16 cellular contexts compared by ENCODE assay signal in genomic region chr20:1624811-1625690, GRCh38.
DNase-seq lines count a peak whose midpoint lies in the region; TF ChIP-seq lines count a peak whose summit lies in the region.
"Had no signal": no experiment of that assay in that cellular context is flagged by ENCODE, and none has a peak within 500 bp of the region (broad histone marks: within the 10 kb centered on the region; RNA-seq: fewer than 3 reads in every experiment).

No MANE protein-coding gene starts in this region.

- H3K4me3 Mint-ChIP-seq in activated naive CD4-positive, alpha-beta T cell treated with anti-CD3 and anti-CD28 coated beads, Interleukin-2, amount 50 U/mL, for 24 hours, result peak overlapping the region; percentile 86
- H3K4me3 Mint-ChIP-seq: brain, type B pancreatic cell had no signal

- H3K9me3 ChIP-seq in tibial artery, result no peaks in the 10 kb centered on the region
- H3K9me3 ChIP-seq: heart right ventricle, right lobe of liver had no signal

- peak overlapping the region; percentile 100 for H3K27ac Mint-ChIP-seq in activated naive CD4-positive, alpha-beta T cell treated with anti-CD3 and anti-CD28 coated beads, Interleukin-2, amount 50 U/mL, for 24 hours
- H3K27ac Mint-ChIP-seq: brain, IgD-negative memory B cell, type B pancreatic cell had no signal

- POLR2A ChIA-PET in GM10248 (lab: Yijun Ruan, JAX) (no interaction called here), RWPE1 (lab: Yijun Ruan, JAX; ENCODE audit: low non-redundant PET) (no interaction called here)

- no peak overlapping the region for H3K4me3 ChIP-seq in tibial artery
- H3K4me3 ChIP-seq: heart right ventricle, right lobe of liver had no signal

- no peaks in the 10 kb centered on the region for H3K4me1 ChIP-seq in tibial artery
- H3K4me1 ChIP-seq: right lobe of liver had no signal

- no peaks in the 10 kb centered on the region for H3K27me3 ChIP-seq in tibial artery
- H3K27me3 ChIP-seq: right lobe of liver had no signal

- CTCF ChIA-PET in GM10248 (lab: Yijun Ruan, JAX) (interaction anchor here (1.0 to 1.3 kb wide), 2 partner anchors 109 to 152 kb away, joined by 4 read pairs; no protein-coding TSS in a partner anchor), RWPE1 (lab: Yijun Ruan, JAX) (no interaction called here)

- no peaks in the 10 kb centered on the region for H3K27me3 Mint-ChIP-seq in activated naive CD4-positive, alpha-beta T cell treated with anti-CD3 and anti-CD28 coated beads, Interleukin-2, amount 50 U/mL, for 24 hours

- H3K36me3 Mint-ChIP-seq in activated naive CD4-positive, alpha-beta T cell treated with anti-CD3 and anti-CD28 coated beads, Interleukin-2, amount 50 U/mL, for 24 hours, result peaks cover 33% of the 10 kb centered on the region
- H3K36me3 Mint-ChIP-seq: brain, IgD-negative memory B cell, type B pancreatic cell had no signal

- intact Hi-C loops in tibial artery (cut with DNase I; ENCODE audit: low total_unique reads), result no loop called here

- H3K9me3 Mint-ChIP-seq in activated naive CD4-positive, alpha-beta T cell treated with anti-CD3 and anti-CD28 coated beads, Interleukin-2, amount 50 U/mL, for 24 hours, result peaks cover 5% of the 10 kb centered on the region
- H3K9me3 Mint-ChIP-seq: brain, type B pancreatic cell had no signal

- peak; percentile 34 for DNase-seq in activated CD4-positive, alpha-beta T cell treated with anti-CD3 and anti-CD28 coated beads for 48 hours
- DNase-seq in activated CD4-positive, alpha-beta T cell treated with anti-CD3 and anti-CD28 coated beads for 1 hour, result no peak
- DNase-seq in GM10248 (ENCODE audit: extremely low spot score), result peak; percentile 2
- DNase-seq in medulla oblongata (ENCODE audit: extremely low spot score), result peak; percentile 1
- no peak for DNase-seq in NCI-H2227 (lab: John Stamatoyannopoulos, UW; ENCODE audit: unreplicated experiment)
- no peak for DNase-seq in tibial artery
- no peak for DNase-seq in RWPE1 (ENCODE audit: low spot score)
- DNase-seq: COR-L47, heart right ventricle, kidney, NCI-H526, right lobe of liver had no signal

- TF ChIP-seq CTCF in GM10248 (IDR thresholded peaks at IDR 0.05; ENCODE audit: control extremely low read depth, extremely low read depth, low read depth, missing control alignments) (no peak), tibial artery (IDR thresholded peaks at IDR 0.05) (no peak), RWPE1 (conservative IDR thresholded peaks at IDR 0.05; ENCODE audit: low read depth) (no peak)

- no peaks in the 10 kb centered on the region for H3K36me3 ChIP-seq in tibial artery
- H3K36me3 ChIP-seq: heart right ventricle, right lobe of liver had no signal

- H3K27ac ChIP-seq in tibial artery (no peak overlapping the region), RWPE1 (no peak overlapping the region)
- H3K27ac ChIP-seq: right lobe of liver had no signal

- peaks cover 98% of the 10 kb centered on the region for H3K4me1 Mint-ChIP-seq in activated naive CD4-positive, alpha-beta T cell treated with anti-CD3 and anti-CD28 coated beads, Interleukin-2, amount 50 U/mL, for 24 hours
- H3K4me1 Mint-ChIP-seq: brain had no signal

Comparison
In these comparisons a context has a peak if more than half of its experiments do, and no peak if none do; other contexts are left out.
1. DNase-seq: peak in activated CD4-positive, alpha-beta T cell treated with anti-CD3 and anti-CD28 coated beads for 48 hours (single experiment), GM10248 (single experiment) and medulla oblongata (single experiment); none in activated CD4-positive, alpha-beta T cell treated with anti-CD3 and anti-CD28 coated beads for 1 hour (single experiment), NCI-H2227 (single experiment), tibial artery (0 of 2) and RWPE1 (single experiment).